Comparison of ENCODE assay signal across 29 cellular contexts in the genomic region with DNA sequence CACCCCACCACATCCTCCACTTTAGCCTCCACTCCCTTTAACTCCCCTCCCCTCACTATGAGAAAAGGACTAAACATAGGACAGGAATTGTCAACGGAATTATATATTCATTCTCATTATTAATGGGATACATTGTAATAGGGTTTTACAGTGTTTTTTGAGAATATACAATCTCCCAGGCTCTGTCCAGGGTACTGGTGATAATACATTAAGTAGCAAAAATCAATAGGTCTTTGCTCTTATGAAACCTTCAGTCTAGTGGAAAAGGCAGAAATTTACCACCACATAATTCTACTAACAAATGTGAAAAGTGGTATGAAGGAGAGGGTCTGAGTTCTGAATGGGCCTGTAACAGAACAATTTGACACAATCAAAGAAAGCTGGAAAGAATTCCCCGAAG. TPM values are rescaled to one million over a fixed set of nuclear protein-coding genes. Genes with fewer than 3 reads are reported as not detected.
"Had no signal": no experiment of that assay in that cellular context is flagged by ENCODE, and none has a peak within 500 bp of the region (broad histone marks: within the 10 kb centered on the region; RNA-seq: fewer than 3 reads in every experiment).

No MANE protein-coding gene starts in this region.

- H3K27me3 ChIP-seq: colonic mucosa, esophagus squamous epithelium, gastrocnemius medialis, heart right ventricle, left lung had no signal

- H3K9me3 ChIP-seq: colonic mucosa, esophagus squamous epithelium, gastrocnemius medialis, heart right ventricle, left lung, lower lobe of right lung, mucosa of descending colon had no signal

- ATAC-seq: effector memory CD8-positive, alpha-beta T cell; esophagus mucosa; gastrocnemius medialis; heart right ventricle; left cardiac atrium; left lung; left ventricle myocardium superior; lower lobe of right lung; mucosa of descending colon had no signal

- FAIRE-seq: endometrium, islet of Langerhans, keratinocyte had no signal

- H3K4me3 ChIP-seq: colonic mucosa, esophagus squamous epithelium, gastrocnemius medialis, heart right ventricle, left lung, lower lobe of right lung, mucosa of descending colon had no signal

- DNase-seq: colonic mucosa; cortex of kidney; effector CD8-positive, alpha-beta T cell; effector memory CD8-positive, alpha-beta T cell; endodermal cell; erythroblast; esophagus squamous epithelium; foreskin fibroblast; foreskin melanocyte; gastrocnemius medialis; glutamatergic neuron; head of caudate nucleus; heart right ventricle; hippocampal formation; left cardiac atrium; left lung; left ventricle myocardium superior; lower lobe of right lung; mesenchymal stem cell; mucosa of descending colon; naive B cell had no signal

- H3K27ac ChIP-seq: colonic mucosa, epithelial cell of prostate, esophagus squamous epithelium, gastrocnemius medialis, heart right ventricle, left lung, lower lobe of right lung had no signal

- H3K36me3 ChIP-seq: colonic mucosa, esophagus squamous epithelium, gastrocnemius medialis, heart right ventricle, left lung, lower lobe of right lung had no signal

- H3K4me1 ChIP-seq: colonic mucosa, esophagus squamous epithelium, gastrocnemius medialis, heart right ventricle, left lung, lower lobe of right lung had no signal

RNA-seq across cellular contexts. Expression of a gene that starts 28.2 kb away (rescaled TPM):
- total RNA-seq: glomerular endothelial cell, kidney epithelial cell, mesenteric fat pad had no signal
